In genomic region chr18:45169610-45170009, GRCh38 we compare ENCODE assay signal across 12 cellular contexts.
DNase-seq lines count a peak whose midpoint lies in the region; ATAC-seq, FAIRE-seq and TF ChIP-seq lines count a peak whose summit lies in the region.
"Had no signal": no experiment of that assay in that cellular context is flagged by ENCODE, and none has a peak within 500 bp of the region (broad histone marks: within the 10 kb centered on the region; RNA-seq: fewer than 3 reads in every experiment).

No MANE protein-coding gene starts in this region.

- TF ChIP-seq CTCF in A549 (IDR thresholded peaks at IDR 0.05) (no peak), HFFc6 (IDR thresholded peaks at IDR 0.05) (no peak; the same call in 1 of the 2 replicates), keratinocyte (optimal IDR thresholded peaks at IDR 0.05 in 1 of 3, IDR thresholded peaks at IDR 0.05 in 1 of 3, conservative IDR thresholded peaks at IDR 0.05 in 1 of 3; ENCODE audit: extremely low read depth in 1 of 3, insufficient read depth in 2 of 3, low read length in 3 of 3) (peak in 2 of 3 experiments; percentile 16)

- H3K9me3 Mint-ChIP-seq in HFFc6 = no peaks in the 10 kb centered on the region
- no peaks in the 10 kb centered on the region for H3K9me3 Mint-ChIP-seq in activated CD8-positive, alpha-beta memory T cell treated with anti-CD3 and anti-CD28 coated beads, Interleukin-2, amount 10 ng/mL, durations not matched to agents 7 days and 5 days (ENCODE audit: low read depth)
- H3K9me3 Mint-ChIP-seq: CD4-positive, alpha-beta T cell; naive B cell had no signal

- CTCF ChIA-PET in A549 (lab: Yijun Ruan, JAX) = no interaction called here
- CTCF ChIA-PET in activated CD8-positive, alpha-beta memory T cell treated with anti-CD3 and anti-CD28 coated beads, Interleukin-2, amount 10 ng/mL, durations not matched to agents 7 days and 5 days (lab: Charles Lee) = no interaction called here

- TF ChIP-seq POLR2A in A549 (IDR thresholded peaks at IDR 0.05; ENCODE audit: low read length) = no peak

- H3K4me1 Mint-ChIP-seq in HFFc6 (ENCODE audit: low read depth) = peaks cover 77% of the 10 kb centered on the region
- peaks cover 31% of the 10 kb centered on the region for H3K4me1 Mint-ChIP-seq in activated CD8-positive, alpha-beta memory T cell treated with anti-CD3 and anti-CD28 coated beads, Interleukin-2, amount 10 ng/mL, durations not matched to agents 7 days and 5 days

- 0 out of 2 replicates have a peak overlapping the region, but pooled peaks have one; percentile 0 for H3K4me3 Mint-ChIP-seq in HFFc6
- no peak overlapping the region for H3K4me3 Mint-ChIP-seq in activated CD8-positive, alpha-beta memory T cell treated with anti-CD3 and anti-CD28 coated beads, Interleukin-2, amount 10 ng/mL, durations not matched to agents 7 days and 5 days
- H3K4me3 Mint-ChIP-seq: CD4-positive, alpha-beta T cell had no signal

- H3K9me1 ChIP-seq in keratinocyte (ENCODE audit: control insufficient read depth, extremely low read depth, insufficient read depth, low read length) = no peaks in the 10 kb centered on the region

- ATAC-seq in A549 (peak; percentile 62 to 73; a peak in 4 of 6 replicates), HG03378 (IDR thresholded peaks at IDR 0.05; ENCODE audit: unreplicated experiment) (no peak), GM18861 (IDR thresholded peaks at IDR 0.05; ENCODE audit: unreplicated experiment) (no peak)
- no peak for ATAC-seq in activated CD8-positive, alpha-beta memory T cell treated with anti-CD3 and anti-CD28 coated beads, Interleukin-2, amount 10 ng/mL, durations not matched to agents 7 days and 5 days

- no peak for TF ChIP-seq RAD21 in A549 (conservative IDR thresholded peaks at IDR 0.05 in 1 of 2, IDR thresholded peaks at IDR 0.05 in 1 of 2)

- no peak overlapping the region for H2AFZ ChIP-seq in keratinocyte (ENCODE audit: control insufficient read depth, low read length)

- H3K4me3 ChIP-seq in A549 = no peak overlapping the region
- H3K4me3 ChIP-seq in keratinocyte (ENCODE audit: control insufficient read depth in 2 of 3, extremely low read depth in 1 of 3, insufficient read depth in 2 of 3, low read depth in 1 of 3, low read length in 3 of 3) = no peak overlapping the region
- H3K4me3 ChIP-seq: esophagus muscularis mucosa had no signal

- FAIRE-seq in A549 (lab: Jason Lieb, UNC) (no peak), keratinocyte (lab: Jason Lieb, UNC) (peak; percentile 97)

- no peak overlapping the region for H3K9ac ChIP-seq in keratinocyte (ENCODE audit: control insufficient read depth, extremely low read depth, insufficient read depth, low read length)

- no peaks in the 10 kb centered on the region for H4K20me1 ChIP-seq in keratinocyte (ENCODE audit: control insufficient read depth, extremely low read depth, insufficient read depth, low read length)

- H3K79me2 ChIP-seq in keratinocyte (ENCODE audit: control insufficient read depth, insufficient read depth, low read length) = no peaks in the 10 kb centered on the region

- H3K27ac ChIP-seq in A549 (peak overlapping the region; percentile 5 to 62; a peak in 3 of 6 replicates), keratinocyte (ENCODE audit: control insufficient read depth, insufficient read depth, low read length) (peak overlapping the region; percentile 86)

- H3K27me3 ChIP-seq in keratinocyte (ENCODE audit: control insufficient read depth, extremely low read depth, insufficient read depth, low read length) = no peaks in the 10 kb centered on the region
- H3K27me3 ChIP-seq: esophagus muscularis mucosa had no signal

- H3K4me2 ChIP-seq in A549 (peak overlapping the region; percentile 42; the same call in 2 of the 3 replicates), keratinocyte (ENCODE audit: control insufficient read depth, extremely low read depth, insufficient read depth, low read depth, low read length) (peak overlapping the region; percentile 33)

- H3K27ac Mint-ChIP-seq in HFFc6 = peak overlapping the region; percentile 96
- no peak overlapping the region for H3K27ac Mint-ChIP-seq in activated CD8-positive, alpha-beta memory T cell treated with anti-CD3 and anti-CD28 coated beads, Interleukin-2, amount 10 ng/mL, durations not matched to agents 7 days and 5 days
- H3K27ac Mint-ChIP-seq: CD4-positive, alpha-beta T cell had no signal

- H3K36me3 ChIP-seq in keratinocyte (ENCODE audit: control insufficient read depth in 2 of 2, extremely low read depth in 1 of 2, insufficient read depth in 2 of 2, low read length in 2 of 2) = no peaks in the 10 kb centered on the region
- H3K36me3 ChIP-seq: esophagus muscularis mucosa had no signal

- no peaks in the 10 kb centered on the region for H3K36me3 Mint-ChIP-seq in HFFc6 (ENCODE audit: low read depth)
- no peaks in the 10 kb centered on the region for H3K36me3 Mint-ChIP-seq in activated CD8-positive, alpha-beta memory T cell treated with anti-CD3 and anti-CD28 coated beads, Interleukin-2, amount 10 ng/mL, durations not matched to agents 7 days and 5 days
- H3K36me3 Mint-ChIP-seq: naive B cell had no signal

- POLR2A ChIA-PET in A549 (lab: Yijun Ruan, JAX) = no interaction called here

- H3K4me1 ChIP-seq in A549 (peaks cover 34% of the 10 kb centered on the region), keratinocyte (ENCODE audit: control insufficient read depth, extremely low read depth, insufficient read depth, low read length) (peaks cover 45% of the 10 kb centered on the region)

- no peak for TF ChIP-seq EP300 in A549 (IDR thresholded peaks at IDR 0.05)

- H3K9me3 ChIP-seq in A549 (no peaks in the 10 kb centered on the region), keratinocyte (ENCODE audit: control insufficient read depth, low read depth, low read length) (no peaks in the 10 kb centered on the region)
- H3K9me3 ChIP-seq: esophagus muscularis mucosa had no signal

- dilution Hi-C loops in keratinocyte (cut with MboI; ENCODE audit: extremely low pct_ligation_motif_present, low sequenced_read_pairs) = no loop called here

- peak in 1 of 2 experiments; percentile 41 for DNase-seq in A549 (ENCODE audit: low read depth in 1 of 2, low spot score in 1 of 2)
- DNase-seq in HFFc6 = peak; percentile 90
- DNase-seq in astrocyte of the hippocampus (ENCODE audit: low read depth, low spot score) = peak; percentile 52
- DNase-seq in keratinocyte (ENCODE audit: low read depth, low spot score) = no peak
- DNase-seq in NCI-H2081 treated with DMSO at 0.1 percent for 48 hours (lab: John Stamatoyannopoulos, UW) = no peak
- no peak for DNase-seq in activated CD8-positive, alpha-beta memory T cell treated with anti-CD3 and anti-CD28 coated beads, Interleukin-2, amount 10 ng/mL, durations not matched to agents 7 days and 5 days
- DNase-seq: activated naive CD4-positive, alpha-beta T cell; CD4-positive, alpha-beta T cell; naive B cell had no signal

- no peaks in the 10 kb centered on the region for H3K27me3 Mint-ChIP-seq in HFFc6 (ENCODE audit: insufficient read depth)
- H3K27me3 Mint-ChIP-seq in activated CD8-positive, alpha-beta memory T cell treated with anti-CD3 and anti-CD28 coated beads, Interleukin-2, amount 10 ng/mL, durations not matched to agents 7 days and 5 days = peaks cover 6% of the 10 kb centered on the region
- H3K27me3 Mint-ChIP-seq: CD4-positive, alpha-beta T cell; naive B cell had no signal

TF ChIP-seq in A549, 52 proteins besides CTCF, POLR2A, EP300 and RAD21:
- no peak for TF ChIP-seq RFX5 (IDR thresholded peaks at IDR 0.05)
- 0 out of 2 replicates have a peak, but pooled peaks have one; percentile 16 for TF ChIP-seq HES2 (IDR thresholded peaks at IDR 0.05)
- peak; percentile 72 to 92; a peak in 3 of 4 replicates for TF ChIP-seq CEBPB (IDR thresholded peaks at IDR 0.05)
- TF ChIP-seq ZFP36 (IDR thresholded peaks at IDR 0.05; ENCODE audit: borderline replicate concordance, partially characterized antibody) = no peak
- no peak for TF ChIP-seq CBX8 (IDR thresholded peaks at IDR 0.05)
- TF ChIP-seq JUNB (IDR thresholded peaks at IDR 0.05) = peak; percentile 82
- peak; percentile 58; the same call in 1 of the 2 replicates for TF ChIP-seq FOSL2 (IDR thresholded peaks at IDR 0.05)
- peak; percentile 60; the same call in 1 of the 2 replicates for TF ChIP-seq FOSL2 (CRISPR knock-in tag; IDR thresholded peaks at IDR 0.05)

Comparison
In these comparisons a context has a peak if more than half of its experiments do, and no peak if none do; other contexts are left out.
1. ATAC-seq: peak in A549 (2 of 2); none in HG03378 (single experiment), GM18861 (single experiment) and activated CD8-positive, alpha-beta memory T cell treated with anti-CD3 and anti-CD28 coated beads, Interleukin-2, amount 10 ng/mL, durations not matched to agents 7 days and 5 days (single experiment).
2. DNase-seq: peak in HFFc6 (single experiment) and astrocyte of the hippocampus (single experiment); none in keratinocyte (single experiment), NCI-H2081 treated with DMSO at 0.1 percent for 48 hours (single experiment) and activated CD8-positive, alpha-beta memory T cell treated with anti-CD3 and anti-CD28 coated beads, Interleukin-2, amount 10 ng/mL, durations not matched to agents 7 days and 5 days (single experiment).
3. CTCF ChIP-seq: peak in keratinocyte (2 of 3); none in A549 (single experiment) and HFFc6 (single experiment).